ENCODE assay signal across 9 cellular contexts in the genomic region with DNA sequence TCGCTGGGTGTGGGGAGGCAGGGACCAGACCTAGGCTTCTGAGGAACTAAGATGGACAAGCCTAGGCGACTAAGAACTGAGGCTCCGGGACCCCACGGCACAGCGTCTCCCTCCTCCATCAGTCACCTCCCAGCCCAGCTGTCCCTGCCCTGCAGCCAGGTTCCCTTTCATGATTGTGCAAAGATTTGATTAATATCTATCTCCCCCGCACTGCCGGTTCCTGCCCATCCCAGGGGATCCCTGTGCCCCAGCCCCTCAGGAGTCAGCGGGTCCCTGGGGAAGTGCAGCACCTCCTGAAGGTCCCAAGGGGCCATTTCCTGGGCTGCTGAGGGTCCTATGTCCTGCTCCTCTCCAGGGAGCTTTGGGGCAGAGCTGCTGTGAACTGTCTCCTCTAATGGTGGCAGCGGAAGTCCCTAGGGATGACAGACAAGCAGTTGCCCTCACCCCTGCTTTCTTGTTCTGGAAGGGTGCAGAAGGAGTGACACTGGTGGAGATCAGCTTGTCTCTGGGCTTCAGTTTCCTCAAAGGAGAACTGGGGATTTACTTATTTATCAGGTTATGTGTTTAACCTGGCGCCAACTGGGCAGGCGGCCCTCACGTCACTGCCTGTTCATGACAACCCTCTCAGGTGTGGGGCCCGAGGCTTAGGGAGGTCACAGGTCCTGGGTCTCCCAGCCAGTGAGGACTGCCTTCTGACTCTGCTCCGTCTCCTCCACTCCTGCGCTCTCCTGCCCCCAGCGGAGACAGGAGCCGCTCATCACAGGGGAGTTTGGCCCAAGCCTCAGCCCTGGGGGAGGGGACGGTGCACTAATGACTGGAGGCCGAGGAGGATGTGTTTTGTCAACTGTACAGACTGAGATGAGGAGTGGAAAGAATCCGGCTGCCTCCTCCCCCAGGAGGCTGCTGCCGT. TPM values are rescaled to one million over a fixed set of nuclear protein-coding genes. Genes with fewer than 3 reads are reported as not detected.
DNase-seq lines count a peak whose midpoint lies in the region; ATAC-seq and TF ChIP-seq lines count a peak whose summit lies in the region.
"Had no signal": no experiment of that assay in that cellular context is flagged by ENCODE, and none has a peak within 500 bp of the region (broad histone marks: within the 10 kb centered on the region; RNA-seq: fewer than 3 reads in every experiment).

No MANE protein-coding gene starts in this region.

- ATAC-seq in GM18873 (IDR thresholded peaks at IDR 0.05; ENCODE audit: low FRiP score, unreplicated experiment): no peak
- no peak for ATAC-seq in stimulated activated naive CD8-positive, alpha-beta T cell treated with anti-CD3 and anti-CD28 coated beads, Interleukin-15, amount 100 ng/mL, for 72 hours

- no peak for TF ChIP-seq CTCF in ovary (IDR thresholded peaks at IDR 0.05)

- intact Hi-C loops in ovary (cut with DNase I): no loop called here

- H3K27ac ChIP-seq in ovary: no peak overlapping the region

- H3K27ac Mint-ChIP-seq in stimulated activated naive CD8-positive, alpha-beta T cell treated with anti-CD3 and anti-CD28 coated beads, Interleukin-15, amount 100 ng/mL, for 72 hours: no peak overlapping the region
- H3K27ac Mint-ChIP-seq: activated naive CD4-positive, alpha-beta T cell treated with anti-CD3 and anti-CD28 coated beads for 36 hours had no signal

- H3K27me3 Mint-ChIP-seq in stimulated activated naive CD8-positive, alpha-beta T cell treated with anti-CD3 and anti-CD28 coated beads, Interleukin-15, amount 100 ng/mL, for 72 hours: peaks cover 47% of the 10 kb centered on the region

- H3K27me3 ChIP-seq in ovary: no peaks in the 10 kb centered on the region

- peaks cover 5% of the 10 kb centered on the region for H3K4me1 ChIP-seq in ovary (ENCODE audit: insufficient read depth)

- TF ChIP-seq POLR2A in ovary (IDR thresholded peaks at IDR 0.05): no peak

- H3K4me3 ChIP-seq in ovary: no peak overlapping the region

- H3K9me3 Mint-ChIP-seq in stimulated activated naive CD8-positive, alpha-beta T cell treated with anti-CD3 and anti-CD28 coated beads, Interleukin-15, amount 100 ng/mL, for 72 hours: no peaks in the 10 kb centered on the region
- H3K9me3 Mint-ChIP-seq: activated naive CD4-positive, alpha-beta T cell treated with anti-CD3 and anti-CD28 coated beads for 36 hours had no signal

- no peak overlapping the region for H3K4me3 Mint-ChIP-seq in stimulated activated naive CD8-positive, alpha-beta T cell treated with anti-CD3 and anti-CD28 coated beads, Interleukin-15, amount 100 ng/mL, for 72 hours
- H3K4me3 Mint-ChIP-seq: activated naive CD4-positive, alpha-beta T cell treated with anti-CD3 and anti-CD28 coated beads for 36 hours had no signal

- 22 to 25% (median 24%) methylated on average over 21 of the region's 21 CpGs for WGBS in ovary, 3 donors

- DNase-seq in ELF-1 (ENCODE audit: low read depth, low spot score): peak; percentile 90
- peak; percentile 41 for DNase-seq in NCI-H2227 (lab: John Stamatoyannopoulos, UW; ENCODE audit: unreplicated experiment)
- peak; percentile 50 for DNase-seq in dermis blood vessel endothelial cell
- peak in 3 of 5 donors; percentile 26 to 54 (median 46) for DNase-seq in ovary
- no peak for DNase-seq in cerebellar cortex (ENCODE audit: low spot score)
- no peak for DNase-seq in stimulated activated naive CD8-positive, alpha-beta T cell treated with anti-CD3 and anti-CD28 coated beads, Interleukin-15, amount 100 ng/mL, for 72 hours
- DNase-seq in NCI-H2196 treated with DMSO at 0.1 percent for 48 hours (lab: John Stamatoyannopoulos, UW; ENCODE audit: unreplicated experiment): no peak
- DNase-seq: activated naive CD4-positive, alpha-beta T cell treated with anti-CD3 and anti-CD28 coated beads for 36 hours had no signal

- H3K4me1 Mint-ChIP-seq in stimulated activated naive CD8-positive, alpha-beta T cell treated with anti-CD3 and anti-CD28 coated beads, Interleukin-15, amount 100 ng/mL, for 72 hours: peaks cover 34% of the 10 kb centered on the region

- H3K9me3 ChIP-seq in ovary: no peaks in the 10 kb centered on the region

- TF ChIP-seq EP300 in ovary (IDR thresholded peaks at IDR 0.05): no peak

- no peaks in the 10 kb centered on the region for H3K36me3 ChIP-seq in ovary

RNA-seq across cellular contexts. Expression of a gene that starts 1.9 kb away (rescaled TPM):
- total RNA-seq in dermis blood vessel endothelial cell (9.4 and 12.4 TPM in 2 replicates), ovary (1 to 10 TPM in 1 of 7 donors, under 1 TPM in 5, not detected in 1; 0.38 to 1.5 (median 0.60) TPM)
- 1 to 10 TPM in 1 of 2 donors, not detected in 1; 1.2 TPM for polyA plus RNA-seq in ovary

RNA-seq across cellular contexts. Expression of a gene that starts 46.6 kb away (rescaled TPM):
- total RNA-seq in dermis blood vessel endothelial cell (36.0 and 36.1 TPM in 2 replicates), ovary (10 to 100 TPM; 16.6 to 32.5 (median 21.5) TPM)
- polyA plus RNA-seq in ovary: 10 to 100 TPM in 1 of 2 donors, 1 to 10 TPM in 1; 9.4 to 15.0 TPM

RNA-seq across cellular contexts. Expression of a gene that starts 46.7 kb away (rescaled TPM):
- total RNA-seq in dermis blood vessel endothelial cell (321 and 608 TPM in 2 replicates), ovary (100 to 1,000 TPM; 378 to 540 (median 455) TPM)
- polyA plus RNA-seq in ovary: 100 to 1,000 TPM; 484 to 750 TPM

Comparison
In these comparisons a context has a peak if more than half of its experiments do, and no peak if none do; other contexts are left out.
1. DNase-seq: peak in ELF-1 (single experiment), NCI-H2227 (single experiment), dermis blood vessel endothelial cell (single experiment) and ovary (3 of 5); none in cerebellar cortex (single experiment), stimulated activated naive CD8-positive, alpha-beta T cell treated with anti-CD3 and anti-CD28 coated beads, Interleukin-15, amount 100 ng/mL, for 72 hours (0 of 2) and NCI-H2196 treated with DMSO at 0.1 percent for 48 hours (single experiment).